12 cellular contexts compared by ENCODE assay signal in the genomic region with DNA sequence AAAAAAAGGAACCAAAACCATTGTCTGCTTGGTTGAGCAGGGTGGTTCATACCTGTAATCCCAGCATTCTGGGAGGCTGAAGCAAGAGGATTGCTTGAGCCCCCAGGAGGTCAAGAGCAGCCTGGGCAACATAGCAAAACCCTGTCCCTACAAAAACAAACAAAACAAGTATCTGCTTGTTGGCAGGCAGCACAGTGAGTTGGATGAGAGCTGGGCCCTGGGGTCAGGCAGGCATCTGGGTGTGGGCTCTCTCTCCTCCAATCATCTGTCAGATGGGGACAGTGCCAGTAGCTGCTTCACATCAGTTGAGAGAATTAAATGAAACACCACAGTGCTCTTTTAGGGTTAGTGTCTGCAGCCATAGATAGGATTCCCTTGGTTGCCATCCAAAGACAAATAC. TPM values are rescaled to one million over a fixed set of nuclear protein-coding genes. Genes with fewer than 3 reads are reported as not detected.
DNase-seq lines count a peak whose midpoint lies in the region; ATAC-seq and TF ChIP-seq lines count a peak whose summit lies in the region.
"Had no signal": no experiment of that assay in that cellular context is flagged by ENCODE, and none has a peak within 500 bp of the region (broad histone marks: within the 10 kb centered on the region; RNA-seq: fewer than 3 reads in every experiment).

No MANE protein-coding gene starts in this region.

- no peaks in the 10 kb centered on the region for H3K9me3 ChIP-seq in BLaER1
- H3K9me3 ChIP-seq: SK-N-SH had no signal

- no peaks in the 10 kb centered on the region for H3K27me3 ChIP-seq in BLaER1

- DNase-seq in HUDEP-2 (lab: John Stamatoyannopoulos, UW; ENCODE audit: unreplicated experiment in 76 of 76): peak in 63 of 76 experiments; percentile 12 to 76 (median 46)
- no peak for DNase-seq in activated B cell treated with CpG ODN at 0.5 μM for 24 hours
- DNase-seq in fibroblast of peridontal ligament (ENCODE audit: extremely low read depth): peak; percentile 32
- DNase-seq in activated gamma-delta T cell treated with Interleukin-2 at 50 U/mL for 16 hours: no peak
- no peak for DNase-seq in NCI-H1092 treated with DMSO at 0.1 percent for 48 hours (lab: John Stamatoyannopoulos, UW)
- no peak for DNase-seq in activated naive CD4-positive, alpha-beta T cell (lab: John Stamatoyannopoulos, UW)
- DNase-seq in NCI-H2196 treated with DMSO at 0.1 percent for 48 hours (lab: John Stamatoyannopoulos, UW; ENCODE audit: unreplicated experiment): no peak
- DNase-seq: NCI-H146, NCI-H748 treated with DMSO at 0.1 percent for 48 hours had no signal

- intact Hi-C loops in activated B cell treated with CpG ODN at 0.5 μM for 24 hours (cut with micrococcal nuclease): loop anchor here (10.0 kb wide), 1 partner anchor 149 kb away; the partner anchor contains the start of genes GGA3 and MRPS7

- H3K36me3 ChIP-seq in BLaER1: peaks cover 28% of the 10 kb centered on the region

- peaks cover 9% of the 10 kb centered on the region for H3K36me3 Mint-ChIP-seq in activated B cell treated with CpG ODN at 0.5 μM for 24 hours (ENCODE audit: low read depth)

- peak overlapping the region; percentile 96; the same call in 1 of the 2 replicates for H3K4me2 ChIP-seq in BLaER1
- H3K4me2 ChIP-seq: SK-N-SH had no signal

- no peaks in the 10 kb centered on the region for H3K27me3 Mint-ChIP-seq in activated B cell treated with CpG ODN at 0.5 μM for 24 hours

- H4K20me1 ChIP-seq in BLaER1: peaks cover 47% of the 10 kb centered on the region

- POLR2A ChIA-PET in activated B cell treated with CpG ODN at 0.5 μM for 24 hours (lab: Charles Lee): interaction anchor here (0.7 to 9.7 kb wide), 8 partner anchors 14 to 68 kb away, joined by 4 to 292 read pairs (median 14); partner anchors contain the start of genes JPT1, NT5C, SLC16A5 and SUMO2

- H3K4me1 ChIP-seq in BLaER1: peaks cover 68% of the 10 kb centered on the region

- peak overlapping the region; percentile 93 for H3K27ac Mint-ChIP-seq in activated B cell treated with CpG ODN at 0.5 μM for 24 hours

- no peaks in the 10 kb centered on the region for H3K9me3 Mint-ChIP-seq in activated B cell treated with CpG ODN at 0.5 μM for 24 hours

- H3K27ac ChIP-seq in BLaER1: no peak overlapping the region

- no peak overlapping the region for H3K9ac ChIP-seq in BLaER1
- H3K9ac ChIP-seq: SK-N-SH had no signal

- no peak for TF ChIP-seq CTCF in activated B cell treated with CpG ODN at 0.5 μM for 24 hours (IDR thresholded peaks at IDR 0.05)

- H3K4me3 ChIP-seq in BLaER1: no peak overlapping the region

- ATAC-seq in activated B cell treated with CpG ODN at 0.5 μM for 24 hours (ENCODE audit: low read depth): no peak
- ATAC-seq: Panc1 had no signal

- no peak overlapping the region for H3K4me3 Mint-ChIP-seq in activated B cell treated with CpG ODN at 0.5 μM for 24 hours

- CTCF ChIA-PET in activated B cell treated with CpG ODN at 0.5 μM for 24 hours (lab: Charles Lee): interaction anchor here (1.4 to 8.7 kb wide), 5 partner anchors 10 to 87 kb away, joined by 3 to 192 read pairs (median 116); partner anchors contain the start of genes NT5C and NUP85

- H3K4me1 Mint-ChIP-seq in activated B cell treated with CpG ODN at 0.5 μM for 24 hours: peaks cover 71% of the 10 kb centered on the region

RNA-seq across cellular contexts. Expression of gene ARMC7, which starts 5.8 kb away (rescaled TPM):
- 11.8 and 15.4 TPM in 2 replicates for total RNA-seq in activated B cell treated with CpG ODN at 0.5 μM for 24 hours

RNA-seq across cellular contexts. Expression of gene NT5C, which starts 16.0 kb away (rescaled TPM):
- 95.0 and 98.2 TPM in 2 replicates for total RNA-seq in activated B cell treated with CpG ODN at 0.5 μM for 24 hours

RNA-seq across cellular contexts. Expression of gene SLC16A5, which starts 27.8 kb away (rescaled TPM):
- 4.9 and 5.7 TPM in 2 replicates for total RNA-seq in activated B cell treated with CpG ODN at 0.5 μM for 24 hours

RNA-seq across cellular contexts. Expression of gene JPT1, which starts 38.8 kb away (rescaled TPM):
- total RNA-seq in activated B cell treated with CpG ODN at 0.5 μM for 24 hours: 70.5 and 72.9 TPM in 2 replicates

Comparison
In these comparisons a context has a peak if more than half of its experiments do, and no peak if none do; other contexts are left out.
1. DNase-seq: peak in HUDEP-2 (63 of 76) and fibroblast of peridontal ligament (single experiment); none in activated B cell treated with CpG ODN at 0.5 μM for 24 hours (single experiment), activated gamma-delta T cell treated with Interleukin-2 at 50 U/mL for 16 hours (single experiment), NCI-H1092 treated with DMSO at 0.1 percent for 48 hours (single experiment), activated naive CD4-positive, alpha-beta T cell (0 of 4) and NCI-H2196 treated with DMSO at 0.1 percent for 48 hours (single experiment).